Comparison of ENCODE assay signal across 9 cellular contexts in the genomic region with DNA sequence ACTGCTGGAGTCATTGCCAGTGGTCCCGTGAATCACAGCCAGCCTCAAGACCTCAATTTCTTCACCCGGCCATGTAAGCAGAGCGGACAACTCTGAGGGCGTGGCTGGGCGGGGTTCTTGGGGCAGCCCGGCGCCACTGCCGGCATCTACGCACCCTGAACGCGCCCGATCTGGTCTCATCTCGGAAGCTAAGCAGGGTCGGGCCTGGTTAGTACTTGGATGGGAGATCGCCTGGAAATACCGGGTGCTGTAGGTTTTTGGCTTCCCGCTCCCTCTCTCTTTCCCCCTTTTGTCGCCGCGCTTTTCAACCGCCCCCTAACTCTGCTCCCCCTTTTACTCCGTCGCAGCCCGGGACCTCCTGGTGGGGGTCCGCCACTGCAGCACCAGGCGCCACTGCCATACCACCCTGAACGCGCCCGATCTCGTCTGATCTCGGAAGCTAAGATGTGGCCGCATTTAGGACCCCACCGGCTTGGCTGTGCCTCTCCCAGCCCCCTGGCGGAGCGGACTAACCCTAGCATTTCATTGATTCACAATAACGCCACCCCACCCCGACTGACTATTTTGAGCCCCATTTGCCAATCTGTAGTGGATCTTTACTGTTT. TPM values are rescaled to one million over a fixed set of nuclear protein-coding genes. Genes with fewer than 3 reads are reported as not detected.
DNase-seq lines count a peak whose midpoint lies in the region; ATAC-seq, FAIRE-seq and TF ChIP-seq lines count a peak whose summit lies in the region.
"Had no signal": no experiment of that assay in that cellular context is flagged by ENCODE, and none has a peak within 500 bp of the region (broad histone marks: within the 10 kb centered on the region; RNA-seq: fewer than 3 reads in every experiment).

No MANE protein-coding gene starts in this region.

- H3K9me3 ChIP-seq in OCI-LY1 (ENCODE audit: low read length) (no peaks in the 10 kb centered on the region), adipocyte (ENCODE audit: control insufficient read depth, low read length) (no peaks in the 10 kb centered on the region), iPS DF 6.9 (ENCODE audit: control insufficient read depth, insufficient read depth, low read length) (no peaks in the 10 kb centered on the region), prostate gland (no peaks in the 10 kb centered on the region)

- no CpG with 5 or more reads among the region's 37 CpGs for WGBS in iPS DF 6.9 (ENCODE audit: insufficient coverage, insufficient read length)
- WGBS in prostate gland: 4% methylated on average over 37 of the region's 37 CpGs

- H2AFZ ChIP-seq in OCI-LY1 (ENCODE audit: low read length): 0 out of 2 replicates have a peak overlapping the region, but pooled peaks have one; percentile 16

- ATAC-seq in HG03565 (IDR thresholded peaks at IDR 0.05; ENCODE audit: unreplicated experiment): no peak

- TF ChIP-seq POLR2A in GM12891 (IDR thresholded peaks at IDR 0.05; ENCODE audit: low read depth, low read length): no peak
- no peak for TF ChIP-seq POLR2A in prostate gland (IDR thresholded peaks at IDR 0.05)

- no peaks in the 10 kb centered on the region for H3K79me2 ChIP-seq in OCI-LY1 (ENCODE audit: insufficient read depth, low read length)

- no peaks in the 10 kb centered on the region for H3F3A ChIP-seq in OCI-LY1 (ENCODE audit: insufficient read depth, low read length)

- H3K4me3 ChIP-seq in OCI-LY1 (ENCODE audit: low read depth, low read length, poor library complexity, severe bottlenecking) (peak overlapping the region; percentile 59), adipocyte (ENCODE audit: low read length) (peak overlapping the region; percentile 84), iPS DF 6.9 (ENCODE audit: low read length) (peak overlapping the region; percentile 64; the same call in 1 of the 2 replicates), prostate gland (peak overlapping the region in 1 of 2 donors; percentile 16)

- peaks cover 6% of the 10 kb centered on the region; the same call in 1 of the 2 replicates for H3K27me3 ChIP-seq in OCI-LY1 (ENCODE audit: insufficient read depth, low read length)
- no peaks in the 10 kb centered on the region for H3K27me3 ChIP-seq in adipocyte (replicated peaks; ENCODE audit: control insufficient read depth, insufficient read depth, low read length)
- no peaks in the 10 kb centered on the region for H3K27me3 ChIP-seq in iPS DF 6.9 (ENCODE audit: control insufficient read depth, insufficient read depth, low read length)
- H3K27me3 ChIP-seq in prostate gland (replicated peaks; ENCODE audit: insufficient read depth): no peaks in the 10 kb centered on the region

- intact Hi-C loops in prostate gland (cut with DNase I): no loop called here

- H3K4me1 ChIP-seq in OCI-LY1 (ENCODE audit: insufficient read depth, low read length, severe bottlenecking) (peaks cover 10% of the 10 kb centered on the region), adipocyte (ENCODE audit: control insufficient read depth, insufficient read depth, low read length) (peaks cover 10% of the 10 kb centered on the region), iPS DF 6.9 (ENCODE audit: control insufficient read depth, insufficient read depth, low read length) (peaks cover 3% of the 10 kb centered on the region), prostate gland (replicated peaks) (no peaks in the 10 kb centered on the region)

- H3K36me3 ChIP-seq in OCI-LY1 (ENCODE audit: insufficient read depth, low read length) (no peaks in the 10 kb centered on the region), adipocyte (ENCODE audit: control insufficient read depth, insufficient read depth, low read length, severe bottlenecking) (no peaks in the 10 kb centered on the region), iPS DF 6.9 (ENCODE audit: control insufficient read depth, insufficient read depth, low read length) (no peaks in the 10 kb centered on the region), prostate gland (no peaks in the 10 kb centered on the region)

- H3K4me2 ChIP-seq in OCI-LY1 (ENCODE audit: low read length): peak overlapping the region; percentile 74

- H3K27ac ChIP-seq in OCI-LY1 (ENCODE audit: low read depth, low read length, poor library complexity, severe bottlenecking) (no peak overlapping the region), iPS DF 6.9 (ENCODE audit: low read length) (no peak overlapping the region), prostate gland (no peak overlapping the region)

- no peaks in the 10 kb centered on the region for H4K20me1 ChIP-seq in OCI-LY1 (ENCODE audit: insufficient read depth, low read length)

- TF ChIP-seq CTCF in OCI-LY1 (IDR thresholded peaks at IDR 0.05; ENCODE audit: low read length): peak; percentile 71
- TF ChIP-seq CTCF in prostate gland (IDR thresholded peaks at IDR 0.05): no peak

- H3K9me2 ChIP-seq in OCI-LY1 (ENCODE audit: low read depth, low read length): no peaks in the 10 kb centered on the region

- H3K9ac ChIP-seq in OCI-LY1 (ENCODE audit: low read length) (peak overlapping the region; percentile 54), adipocyte (ENCODE audit: low read length) (peak overlapping the region; percentile 84)

- DNase-seq in GM12891 (ENCODE audit: insufficient read length, low spot score) (peak; percentile 55), adipocyte (ENCODE audit: low read depth) (peak; percentile 66), iPS DF 6.9 (ENCODE audit: low read depth, low spot score) (peak; percentile 45), NCI-H146 (lab: John Stamatoyannopoulos, UW) (no peak), prostate gland (ENCODE audit: low spot score) (no peak)
- DNase-seq in stimulated activated CD4-positive, alpha-beta T cell treated with anti-CD3 and anti-CD28 coated beads, Interleukin-12 subunit alpha, Interleukin-12 subunit beta, amount 100 ng/mL, for 24 hours (ENCODE audit: low read depth in 2 of 2): peak; percentile 11 to 58

- FAIRE-seq in GM12891 (lab: Jason Lieb, UNC): peak; percentile 63
- FAIRE-seq: TTC549 had no signal

TF ChIP-seq in GM12891, 5 proteins besides CTCF, POLR2A, EP300 and RAD21:
- TF ChIP-seq TAF1 (IDR thresholded peaks at IDR 0.05; ENCODE audit: low read depth, low read length) (no peak), PAX5 (IDR thresholded peaks at IDR 0.05; ENCODE audit: insufficient read depth, low read length, severe bottlenecking) (peak; percentile 11), SPI1 (IDR thresholded peaks at IDR 0.05; ENCODE audit: low read depth, low read length) (no peak), POU2F2 (IDR thresholded peaks at IDR 0.05; ENCODE audit: low read depth, low read length) (no peak), POLR2AphosphoS5 (IDR thresholded peaks at IDR 0.05; ENCODE audit: low read depth, low read length) (no peak)

RNA-seq across cellular contexts. Expression of gene GARIN1A, which starts 25.3 kb away (rescaled TPM):
- 0.28 TPM for polyA plus RNA-seq in GM12891 (2012; ENCODE audit: low read depth, missing spikeins)
- 1 to 10 TPM in 1 of 2 donors, under 1 TPM in 1; 0.18 to 4.5 TPM for total RNA-seq in prostate gland

RNA-seq across cellular contexts. Expression of gene CALU, which starts 41.8 kb away (rescaled TPM):
- polyA plus RNA-seq in GM12891 (2012; ENCODE audit: low read depth, missing spikeins): 22.9 TPM
- 10 to 100 TPM; 76.2 to 87.8 TPM for total RNA-seq in prostate gland

Comparison
In these comparisons a context has a peak if more than half of its experiments do, and no peak if none do; other contexts are left out.
1. DNase-seq: peak in GM12891 (single experiment), adipocyte (single experiment), iPS DF 6.9 (single experiment) and stimulated activated CD4-positive, alpha-beta T cell treated with anti-CD3 and anti-CD28 coated beads, Interleukin-12 subunit alpha, Interleukin-12 subunit beta, amount 100 ng/mL, for 24 hours (2 of 2); none in NCI-H146 (single experiment) and prostate gland (single experiment).